In the genomic region with DNA sequence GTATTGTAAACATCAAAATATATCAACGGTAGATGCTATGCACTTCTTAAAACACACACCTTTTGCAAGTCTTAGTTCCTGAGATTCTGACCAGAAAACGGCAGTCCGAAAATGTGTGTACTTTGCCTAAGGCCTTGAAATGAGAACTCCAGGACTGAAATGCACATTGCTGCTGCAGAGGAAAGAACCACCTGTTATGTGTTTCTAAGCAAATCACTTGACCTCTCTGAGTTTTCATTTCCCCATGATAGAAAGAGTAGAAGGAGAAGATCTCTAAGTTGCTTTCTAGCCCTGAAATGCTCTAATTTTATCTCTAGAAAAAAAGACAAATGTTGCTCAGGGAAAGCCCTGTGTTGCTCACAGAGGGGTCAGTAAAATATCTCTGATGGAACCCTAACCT, we compare ENCODE assay signal across 23 cellular contexts. TPM values are rescaled to one million over a fixed set of nuclear protein-coding genes. Genes with fewer than 3 reads are reported as not detected.
"Had no signal": no experiment of that assay in that cellular context is flagged by ENCODE, and none has a peak within 500 bp of the region (broad histone marks: within the 10 kb centered on the region; RNA-seq: fewer than 3 reads in every experiment).

No MANE protein-coding gene starts in this region.

- H3K9ac ChIP-seq: parathyroid adenoma had no signal

- H3K36me3 ChIP-seq: heart right ventricle, right lobe of liver, uterus had no signal

- ATAC-seq: activated naive CD4-positive, alpha-beta T cell treated with anti-CD3 and anti-CD28 coated beads, Interleukin-2, amount 50 U/mL, for 72 hours; activated T-helper 17 cell treated with anti-CD3 and anti-CD28 coated beads, Interleukin-2, amount 50 U/mL, for 72 hours; left cardiac atrium; natural killer cell treated with Interleukin-12 subunit alpha and Interleukin-12 subunit beta and Interleukin-15 and Interleukin-18, amount 100 ng/mL, for 72 hours; right lobe of liver; stimulated activated effector memory CD8-positive, alpha-beta T cell treated with anti-CD3 and anti-CD28 coated beads, Interleukin-12 subunit alpha, Interleukin-12 subunit beta, amount 100 ng/mL, for 72 hours had no signal

- H3K4me1 Mint-ChIP-seq: activated T-helper 17 cell treated with anti-CD3 and anti-CD28 coated beads, Interleukin-2, amount 50 U/mL, for 72 hours had no signal

- H3K27me3 ChIP-seq: right lobe of liver, testis, uterus had no signal

- H3K27me3 Mint-ChIP-seq: activated T-helper 17 cell treated with anti-CD3 and anti-CD28 coated beads, Interleukin-2, amount 50 U/mL, for 72 hours had no signal

- H3K4me3 ChIP-seq: heart right ventricle, right lobe of liver, skin epidermis, testis, uterus had no signal

- H2AFZ ChIP-seq: parathyroid adenoma had no signal

- H3K27ac Mint-ChIP-seq: activated naive CD4-positive, alpha-beta T cell treated with anti-CD3 and anti-CD28 coated beads, Interleukin-2, amount 50 U/mL, for 72 hours; activated T-cell treated with anti-CD3 and anti-CD28 coated beads, Interleukin-2, amount 50 U/mL, for 24 hours; activated T-helper 17 cell treated with anti-CD3 and anti-CD28 coated beads, Interleukin-2, amount 50 U/mL, for 72 hours; dendritic cell treated with granulocyte-macrophage colony-stimulating factor and Interleukin-4, amounts not matched to agents 40 ng/mL and 50 ng/mL, for 4 days; natural killer cell treated with Interleukin-12 subunit alpha and Interleukin-12 subunit beta and Interleukin-15 and Interleukin-18, amount 100 ng/mL, for 72 hours; stimulated activated effector memory CD8-positive, alpha-beta T cell treated with anti-CD3 and anti-CD28 coated beads, Interleukin-12 subunit alpha, Interleukin-12 subunit beta, amount 100 ng/mL, for 72 hours had no signal

- H3K9me3 ChIP-seq: heart right ventricle, right lobe of liver, testis, uterus had no signal

- DNase-seq: activated T-cell treated with anti-CD3 and anti-CD28 coated beads, Interleukin-2, amount 50 U/mL, for 24 hours; aorta; caudate nucleus; effector CD4-positive, alpha-beta T cell; heart right ventricle; left cardiac atrium; right lobe of liver; stimulated activated CD4-positive, alpha-beta T cell treated with anti-CD3 and anti-CD28 coated beads, Interleukin-1b, Interleukin-23, amount 100 ng/mL, for 48 hours; trophoblast cell; uterus had no signal

- H3K4me1 ChIP-seq: heart right ventricle, parathyroid adenoma, testis, uterus had no signal

- H3K79me2 ChIP-seq: parathyroid adenoma had no signal

- H3K36me3 Mint-ChIP-seq: activated naive CD4-positive, alpha-beta T cell treated with anti-CD3 and anti-CD28 coated beads, Interleukin-2, amount 50 U/mL, for 72 hours; brain; natural killer cell treated with Interleukin-12 subunit alpha and Interleukin-12 subunit beta and Interleukin-15 and Interleukin-18, amount 100 ng/mL, for 72 hours; stimulated activated effector memory CD8-positive, alpha-beta T cell treated with anti-CD3 and anti-CD28 coated beads, Interleukin-12 subunit alpha, Interleukin-12 subunit beta, amount 100 ng/mL, for 72 hours had no signal

- H3K4me3 Mint-ChIP-seq: activated T-cell treated with anti-CD3 and anti-CD28 coated beads, Interleukin-2, amount 50 U/mL, for 24 hours; activated T-helper 17 cell treated with anti-CD3 and anti-CD28 coated beads, Interleukin-2, amount 50 U/mL, for 72 hours; brain; dendritic cell treated with granulocyte-macrophage colony-stimulating factor and Interleukin-4, amounts not matched to agents 40 ng/mL and 50 ng/mL, for 4 days; natural killer cell treated with Interleukin-12 subunit alpha and Interleukin-12 subunit beta and Interleukin-15 and Interleukin-18, amount 100 ng/mL, for 72 hours; stimulated activated effector memory CD8-positive, alpha-beta T cell treated with anti-CD3 and anti-CD28 coated beads, Interleukin-12 subunit alpha, Interleukin-12 subunit beta, amount 100 ng/mL, for 72 hours had no signal

- H3K9me3 Mint-ChIP-seq: activated naive CD4-positive, alpha-beta T cell treated with anti-CD3 and anti-CD28 coated beads, Interleukin-2, amount 50 U/mL, for 72 hours; activated T-cell treated with anti-CD3 and anti-CD28 coated beads, Interleukin-2, amount 50 U/mL, for 24 hours; activated T-helper 17 cell treated with anti-CD3 and anti-CD28 coated beads, Interleukin-2, amount 50 U/mL, for 72 hours; dendritic cell treated with granulocyte-macrophage colony-stimulating factor and Interleukin-4, amounts not matched to agents 40 ng/mL and 50 ng/mL, for 4 days; natural killer cell treated with Interleukin-12 subunit alpha and Interleukin-12 subunit beta and Interleukin-15 and Interleukin-18, amount 100 ng/mL, for 72 hours; stimulated activated effector memory CD8-positive, alpha-beta T cell treated with anti-CD3 and anti-CD28 coated beads, Interleukin-12 subunit alpha, Interleukin-12 subunit beta, amount 100 ng/mL, for 72 hours had no signal

- FAIRE-seq: endometrium had no signal

RNA-seq across cellular contexts. Expression of a gene that starts 9.9 kb away (rescaled TPM):
- total RNA-seq: activated naive CD4-positive, alpha-beta T cell treated with anti-CD3 and anti-CD28 coated beads, Interleukin-2, amount 50 U/mL, for 72 hours; activated T-helper 17 cell treated with anti-CD3 and anti-CD28 coated beads, Interleukin-2, amount 50 U/mL, for 72 hours; aorta; epithelial cell of proximal tubule; fibroblast of villous mesenchyme; heart right ventricle; left cardiac atrium; liver; natural killer cell treated with Interleukin-12 subunit alpha and Interleukin-12 subunit beta and Interleukin-15 and Interleukin-18, amount 100 ng/mL, for 72 hours; right lobe of liver; uterus had no signal
